ENCODE assay signal across 10 cellular contexts in genomic region chr9:96967591-96967990, GRCh38. TPM values are rescaled to one million over a fixed set of nuclear protein-coding genes. Genes with fewer than 3 reads are reported as not detected.
"Had no signal": no experiment of that assay in that cellular context is flagged by ENCODE, and none has a peak within 500 bp of the region (broad histone marks: within the 10 kb centered on the region; RNA-seq: fewer than 3 reads in every experiment).

No MANE protein-coding gene starts in this region.

RNA-seq across cellular contexts. Expression of gene NUTM2G, which starts 38.9 kb away (rescaled TPM):
- total RNA-seq: activated CD4-positive, alpha-beta T cell treated with anti-CD3 and anti-CD28 coated beads for 36 hours; dermis microvascular lymphatic vessel endothelial cell; gastrocnemius medialis; lower leg skin; mesenteric fat pad; natural killer cell; sigmoid colon; stomach; T-helper 2 cell treated with Interferon-gamma antibody and Interleukin-4, amounts not matched to agents 100 ng/mL and 5 ng/mL, for 36 hours; temporal lobe had no signal
- polyA plus RNA-seq: stomach had no signal
